Comparison of ENCODE assay signal across 11 cellular contexts in genomic region chr4:8015512-8015911, GRCh38.
A peak's percentile ranks its signal among the peaks of the same experiment; 100 is the strongest.
DNase-seq lines count a peak whose midpoint lies in the region; ATAC-seq and TF ChIP-seq lines count a peak whose summit lies in the region.
"Had no signal": no experiment of that assay in that cellular context is flagged by ENCODE, and none has a peak within 500 bp of the region (broad histone marks: within the 10 kb centered on the region; RNA-seq: fewer than 3 reads in every experiment).

No MANE protein-coding gene starts in this region.

- no peak overlapping the region for H3K27ac ChIP-seq in mammary epithelial cell (ENCODE audit: insufficient read depth, low read depth, low read length)

- 13% methylated on average over 4 of the region's 4 CpGs for WGBS in mammary epithelial cell (ENCODE audit: low coverage, missing lambda C conversion rate)

- H3K27me3 ChIP-seq in mammary epithelial cell (ENCODE audit: insufficient read depth, low read length), result peaks cover 3% of the 10 kb centered on the region

- TF ChIP-seq CTCF in mammary epithelial cell (conservative IDR thresholded peaks at IDR 0.05 in 1 of 2, IDR thresholded peaks at IDR 0.05 in 1 of 2; ENCODE audit: extremely low read depth in 1 of 2, insufficient read depth in 1 of 2, low read depth in 1 of 2, low read length in 2 of 2), result peak; percentile 7 to 47

- no peak overlapping the region for H3K4me3 ChIP-seq in mammary epithelial cell (replicated peaks in 1 of 3; ENCODE audit: insufficient read depth in 1 of 3, low read depth in 2 of 3, low read length in 3 of 3)

- H4K20me1 ChIP-seq in mammary epithelial cell (ENCODE audit: insufficient read depth, low read length), result no peaks in the 10 kb centered on the region

- H3K4me2 ChIP-seq in mammary epithelial cell (ENCODE audit: insufficient read depth, low read depth, low read length), result no peak overlapping the region

- H2AFZ ChIP-seq in mammary epithelial cell (ENCODE audit: low read depth, low read length), result no peak overlapping the region

- no peaks in the 10 kb centered on the region for H3K79me2 ChIP-seq in mammary epithelial cell (ENCODE audit: insufficient read depth, low read length)

- BruUV-seq in mammary epithelial cell (replicated peaks; lab: Mats Ljungman, UMichigan), result no TSS peak

- H3K9me3 ChIP-seq in mammary epithelial cell (replicated peaks; ENCODE audit: insufficient read depth, low read length), result no peaks in the 10 kb centered on the region

- no peak for ATAC-seq in activated CD8-positive, alpha-beta memory T cell treated with anti-CD3 and anti-CD28 coated beads, Interleukin-2, amount 10 ng/mL, durations not matched to agents 7 days and 5 days

- H3K36me3 Mint-ChIP-seq in activated CD8-positive, alpha-beta memory T cell treated with anti-CD3 and anti-CD28 coated beads, Interleukin-2, amount 10 ng/mL, durations not matched to agents 7 days and 5 days, result no peaks in the 10 kb centered on the region

- DNase-seq in COR-L47 (lab: John Stamatoyannopoulos, UW) (peak; percentile 45), HuH-7 (ENCODE audit: low spot score) (peak; percentile 44), mammary epithelial cell (no peak), midbrain (lab: John Stamatoyannopoulos, UW) (peak; percentile 39), SW480 (ENCODE audit: low spot score) (no peak), RPMI8226 (no peak), NCI-H146 (lab: John Stamatoyannopoulos, UW) (no peak)
- DNase-seq in activated CD8-positive, alpha-beta memory T cell treated with anti-CD3 and anti-CD28 coated beads, Interleukin-2, amount 10 ng/mL, durations not matched to agents 7 days and 5 days, result no peak
- DNase-seq: activated CD4-positive, alpha-beta T cell treated with anti-CD3 and anti-CD28 coated beads for 48 hours; NCI-H345; stimulated activated CD4-positive, alpha-beta T cell treated with anti-CD3 and anti-CD28 coated beads, Interleukin-4, amount 100 ng/mL, for 24 hours had no signal

- no peaks in the 10 kb centered on the region for H3K36me3 ChIP-seq in mammary epithelial cell (ENCODE audit: insufficient read depth, low read length)

- no peak overlapping the region for H3K27ac Mint-ChIP-seq in activated CD8-positive, alpha-beta memory T cell treated with anti-CD3 and anti-CD28 coated beads, Interleukin-2, amount 10 ng/mL, durations not matched to agents 7 days and 5 days

- dilution Hi-C loops in mammary epithelial cell (cut with HindIII; ENCODE audit: low sequenced_read_pairs), result no loop called here

- CTCF ChIA-PET in mammary epithelial cell (lab: Charles Lee; ENCODE audit: low non-redundant PET), result interaction anchor here (0.7 kb wide), 1 partner anchor 14 kb away, joined by 5 read pairs; no protein-coding TSS in a partner anchor
- CTCF ChIA-PET in activated CD8-positive, alpha-beta memory T cell treated with anti-CD3 and anti-CD28 coated beads, Interleukin-2, amount 10 ng/mL, durations not matched to agents 7 days and 5 days (lab: Charles Lee), result interaction anchor here (0.8 to 1.6 kb wide), 2 partner anchors 27 to 211 kb away, joined by 4 to 5 read pairs; no protein-coding TSS in a partner anchor

- no peaks in the 10 kb centered on the region for H3K9me3 Mint-ChIP-seq in activated CD8-positive, alpha-beta memory T cell treated with anti-CD3 and anti-CD28 coated beads, Interleukin-2, amount 10 ng/mL, durations not matched to agents 7 days and 5 days (ENCODE audit: low read depth)

- peaks cover 10% of the 10 kb centered on the region for H3K27me3 Mint-ChIP-seq in activated CD8-positive, alpha-beta memory T cell treated with anti-CD3 and anti-CD28 coated beads, Interleukin-2, amount 10 ng/mL, durations not matched to agents 7 days and 5 days

- no peaks in the 10 kb centered on the region for H3K4me1 ChIP-seq in mammary epithelial cell (ENCODE audit: insufficient read depth, low read length)

- peaks cover 3% of the 10 kb centered on the region for H3K4me1 Mint-ChIP-seq in activated CD8-positive, alpha-beta memory T cell treated with anti-CD3 and anti-CD28 coated beads, Interleukin-2, amount 10 ng/mL, durations not matched to agents 7 days and 5 days

- no peak overlapping the region for H3K9ac ChIP-seq in mammary epithelial cell (ENCODE audit: insufficient read depth, low read length)

- intact Hi-C loops in mammary epithelial cell (cut with micrococcal nuclease), result no loop called here

- in situ Hi-C loops in mammary epithelial cell (cut with MboI; ENCODE audit: low sequenced_read_pairs in 2 of 2), result no loop called here

- H3K4me3 Mint-ChIP-seq in activated CD8-positive, alpha-beta memory T cell treated with anti-CD3 and anti-CD28 coated beads, Interleukin-2, amount 10 ng/mL, durations not matched to agents 7 days and 5 days, result no peak overlapping the region

Comparison
In these comparisons a context has a peak if more than half of its experiments do, and no peak if none do; other contexts are left out.
1. DNase-seq: peak in COR-L47 (single experiment), HuH-7 (single experiment) and midbrain (single experiment); none in mammary epithelial cell (single experiment), SW480 (single experiment), RPMI8226 (single experiment), NCI-H146 (single experiment) and activated CD8-positive, alpha-beta memory T cell treated with anti-CD3 and anti-CD28 coated beads, Interleukin-2, amount 10 ng/mL, durations not matched to agents 7 days and 5 days (single experiment).